ENCODE assay signal across 8 cellular contexts in the genomic region with DNA sequence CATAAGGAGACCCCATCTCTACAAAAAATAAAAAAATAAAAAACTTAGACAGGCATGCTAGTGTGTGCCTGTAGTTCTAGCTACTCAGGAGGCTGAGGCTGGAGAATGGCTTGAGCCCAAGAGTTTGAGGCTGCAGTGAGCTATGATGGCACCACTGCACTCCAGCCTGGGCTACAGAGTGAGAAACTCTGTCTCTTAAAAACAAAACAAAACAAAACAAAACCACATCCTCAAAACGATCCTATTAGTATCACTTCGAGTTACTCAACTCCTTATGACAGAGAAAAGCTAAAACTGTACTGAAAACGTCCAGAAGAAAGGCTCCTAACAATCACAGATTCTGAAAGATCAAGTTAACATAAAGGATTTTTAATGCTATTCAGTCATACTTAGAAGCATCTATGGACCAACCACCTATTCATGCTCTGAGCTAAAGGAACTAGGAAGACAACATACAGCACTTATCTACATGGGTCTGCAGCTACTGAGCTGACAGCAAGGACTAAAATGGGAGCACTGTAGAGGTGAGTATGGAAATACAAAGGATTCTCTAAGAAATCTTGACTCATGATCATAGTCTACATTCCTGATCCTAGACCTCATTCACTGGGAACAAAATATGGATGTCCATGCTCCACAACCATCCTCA.
DNase-seq lines count a peak whose midpoint lies in the region; ATAC-seq and TF ChIP-seq lines count a peak whose summit lies in the region.

No MANE protein-coding gene starts in this region.

- H3K27ac ChIP-seq in KOPT-K1 (ENCODE audit: low read depth, low read length, poor library complexity, severe bottlenecking), result peak overlapping the region; percentile 1

- no peaks in the 10 kb centered on the region for H3K9me3 ChIP-seq in KOPT-K1 (ENCODE audit: insufficient read depth, low read length, poor library complexity, severe bottlenecking)

- no peaks in the 10 kb centered on the region for H3K9me3 Mint-ChIP-seq in activated CD4-positive, alpha-beta T cell treated with anti-CD3 and anti-CD28 coated beads for 36 hours (ENCODE audit: low read depth)
- H3K9me3 Mint-ChIP-seq in HFFc6 (no peaks in the 10 kb centered on the region), naive B cell (no peaks in the 10 kb centered on the region), osteocyte (ENCODE audit: unreplicated experiment) (no peaks in the 10 kb centered on the region)

- H3K36me3 Mint-ChIP-seq in activated CD4-positive, alpha-beta T cell treated with anti-CD3 and anti-CD28 coated beads for 36 hours (ENCODE audit: low read depth), result peaks cover 17% of the 10 kb centered on the region
- H3K36me3 Mint-ChIP-seq in HFFc6 (ENCODE audit: low read depth) (peaks cover 4% of the 10 kb centered on the region), naive B cell (peaks cover 25 to 30% of the 10 kb centered on the region in 2 donors), osteocyte (ENCODE audit: unreplicated experiment) (no peaks in the 10 kb centered on the region)

- H3K27me3 Mint-ChIP-seq in activated CD4-positive, alpha-beta T cell treated with anti-CD3 and anti-CD28 coated beads for 36 hours, result no peaks in the 10 kb centered on the region
- H3K27me3 Mint-ChIP-seq in HFFc6 (ENCODE audit: insufficient read depth), result no peaks in the 10 kb centered on the region
- H3K27me3 Mint-ChIP-seq in naive B cell, result no peaks in the 10 kb centered on the region
- H3K27me3 Mint-ChIP-seq in osteocyte (ENCODE audit: unreplicated experiment), result no peaks in the 10 kb centered on the region

- TF ChIP-seq CTCF in HFFc6 (IDR thresholded peaks at IDR 0.05) (no peak), osteocyte (IDR thresholded peaks at IDR 0.05) (no peak)

- peak; percentile 82 for ATAC-seq in activated CD4-positive, alpha-beta T cell treated with anti-CD3 and anti-CD28 coated beads for 36 hours
- ATAC-seq in naive B cell (ENCODE audit: low read depth in 2 of 2), result peak; percentile 40 to 41

- intact Hi-C loops in activated CD4-positive, alpha-beta T cell treated with anti-CD3 and anti-CD28 coated beads for 36 hours (cut with DNase I, micrococcal nuclease), result no loop called here

- H3K4me3 Mint-ChIP-seq in activated CD4-positive, alpha-beta T cell treated with anti-CD3 and anti-CD28 coated beads for 36 hours, result no peak overlapping the region
- H3K4me3 Mint-ChIP-seq in HFFc6 (peak overlapping the region; percentile 38; the same call in 1 of the 2 replicates), naive B cell (no peak overlapping the region), osteocyte (ENCODE audit: unreplicated experiment) (no peak overlapping the region)

- peaks cover 8% of the 10 kb centered on the region for H3K36me3 ChIP-seq in KOPT-K1 (ENCODE audit: insufficient read depth, low read length)

- DNase-seq in activated CD4-positive, alpha-beta T cell treated with anti-CD3 and anti-CD28 coated beads for 36 hours, result peak; percentile 20
- DNase-seq in activated CD4-positive, alpha-beta T cell treated with anti-CD3 and anti-CD28 coated beads, Interleukin-2, amount 50 U/mL, for 1 hour, result no peak
- peak; percentile 8 for DNase-seq in HFFc6
- DNase-seq in naive B cell, result no peak
- no peak for DNase-seq in osteocyte (ENCODE audit: extremely low spot score, unreplicated experiment)
- DNase-seq in glomerular visceral epithelial cell (ENCODE audit: extremely low spot score), result no peak
- no peak for DNase-seq in DMS53 (lab: John Stamatoyannopoulos, UW)

- CTCF ChIA-PET in activated CD4-positive, alpha-beta T cell treated with anti-CD3 and anti-CD28 coated beads for 36 hours (lab: Charles Lee), result interaction anchor here (0.7 to 1.9 kb wide), 5 partner anchors 11 to 366 kb away, joined by 3 to 4 read pairs (median 3); no protein-coding TSS in a partner anchor

- POLR2A ChIA-PET in activated CD4-positive, alpha-beta T cell treated with anti-CD3 and anti-CD28 coated beads for 36 hours (lab: Charles Lee), result interaction anchor here (0.5 kb wide), 1 partner anchor 403 kb away, joined by 3 read pairs; no protein-coding TSS in a partner anchor

- peak overlapping the region; percentile 4 for H3K27ac Mint-ChIP-seq in activated CD4-positive, alpha-beta T cell treated with anti-CD3 and anti-CD28 coated beads for 36 hours
- H3K27ac Mint-ChIP-seq in HFFc6 (peak overlapping the region; percentile 79), naive B cell (peak overlapping the region in 2 of 6 donors; percentile 24 to 51), osteocyte (ENCODE audit: unreplicated experiment) (no peak overlapping the region)

- peaks cover 21% of the 10 kb centered on the region for H3K4me1 Mint-ChIP-seq in activated CD4-positive, alpha-beta T cell treated with anti-CD3 and anti-CD28 coated beads for 36 hours
- H3K4me1 Mint-ChIP-seq in HFFc6 (ENCODE audit: low read depth) (peaks cover 17% of the 10 kb centered on the region), naive B cell (peaks cover 10 to 17% (median 13%) of the 10 kb centered on the region in 3 donors), osteocyte (ENCODE audit: unreplicated experiment) (no peaks in the 10 kb centered on the region)

Comparison
In these comparisons a context has a peak if more than half of its experiments do, and no peak if none do; other contexts are left out.
1. DNase-seq: peak in activated CD4-positive, alpha-beta T cell treated with anti-CD3 and anti-CD28 coated beads for 36 hours (single experiment) and HFFc6 (single experiment); none in activated CD4-positive, alpha-beta T cell treated with anti-CD3 and anti-CD28 coated beads, Interleukin-2, amount 50 U/mL, for 1 hour (single experiment), naive B cell (single experiment), osteocyte (single experiment), glomerular visceral epithelial cell (single experiment) and DMS53 (single experiment).